Comparison of ENCODE assay signal across 1 cellular context in the genomic region with DNA sequence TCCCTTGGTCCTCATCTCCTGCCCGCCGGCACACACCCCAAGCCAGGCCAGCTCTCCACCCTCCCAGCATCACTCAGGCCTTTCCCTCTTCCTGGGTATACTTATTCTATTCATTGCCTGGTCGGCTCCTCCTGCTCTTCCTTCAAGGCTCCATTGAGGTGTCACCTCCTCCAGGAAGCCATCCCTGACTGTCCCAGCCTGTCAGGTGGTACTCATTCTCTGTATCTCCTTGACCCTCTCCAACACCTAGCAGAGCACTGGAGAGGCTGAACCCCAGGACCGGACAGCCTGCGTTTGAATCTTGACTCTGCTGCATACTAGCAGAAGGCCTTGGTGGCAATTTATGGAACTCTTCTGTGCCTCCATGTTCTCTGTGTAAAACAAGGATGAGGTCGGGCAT.
TF ChIP-seq lines count a peak whose summit lies in the region.

No MANE protein-coding gene starts in this region.

TF ChIP-seq in GM12878, 131 proteins besides CTCF, POLR2A, EP300 and RAD21:
- TF ChIP-seq BHLHE40 (IDR thresholded peaks at IDR 0.05; ENCODE audit: borderline replicate concordance in 1 of 2, low read depth in 2 of 2, low read length in 1 of 2): no peak
- TF ChIP-seq SREBF1 (IDR thresholded peaks at IDR 0.05; ENCODE audit: low read length): no peak
- TF ChIP-seq, protein P1, sequence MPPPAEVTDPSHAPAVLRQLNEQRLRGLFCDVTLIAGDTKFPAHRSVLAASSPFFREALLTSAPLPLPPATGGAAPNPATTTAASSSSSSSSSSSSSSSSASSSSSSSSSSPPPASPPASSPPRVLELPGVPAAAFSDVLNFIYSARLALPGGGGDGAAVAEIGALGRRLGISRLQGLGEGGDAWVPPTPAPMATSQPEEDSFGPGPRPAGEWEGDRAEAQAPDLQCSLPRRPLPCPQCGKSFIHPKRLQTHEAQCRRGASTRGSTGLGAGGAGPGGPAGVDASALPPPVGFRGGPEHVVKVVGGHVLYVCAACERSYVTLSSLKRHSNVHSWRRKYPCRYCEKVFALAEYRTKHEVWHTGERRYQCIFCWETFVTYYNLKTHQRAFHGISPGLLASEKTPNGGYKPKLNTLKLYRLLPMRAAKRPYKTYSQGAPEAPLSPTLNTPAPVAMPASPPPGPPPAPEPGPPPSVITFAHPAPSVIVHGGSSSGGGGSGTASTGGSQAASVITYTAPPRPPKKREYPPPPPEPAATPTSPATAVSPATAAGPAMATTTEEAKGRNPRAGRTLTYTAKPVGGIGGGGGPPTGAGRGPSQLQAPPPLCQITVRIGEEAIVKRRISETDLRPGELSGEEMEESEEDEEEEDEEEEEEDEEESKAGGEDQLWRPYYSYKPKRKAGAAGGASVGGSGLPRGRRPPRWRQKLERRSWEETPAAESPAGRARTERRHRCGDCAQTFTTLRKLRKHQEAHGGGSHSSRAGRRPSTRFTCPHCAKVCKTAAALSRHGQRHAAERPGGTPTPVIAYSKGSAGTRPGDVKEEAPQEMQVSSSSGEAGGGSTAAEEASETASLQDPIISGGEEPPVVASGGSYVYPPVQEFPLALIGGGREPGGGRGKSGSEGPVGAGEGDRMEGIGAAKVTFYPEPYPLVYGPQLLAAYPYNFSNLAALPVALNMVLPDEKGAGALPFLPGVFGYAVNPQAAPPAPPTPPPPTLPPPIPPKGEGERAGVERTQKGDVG (CRISPR knock-in tag; IDR thresholded peaks at IDR 0.05): no peak
- TF ChIP-seq, protein P2, sequence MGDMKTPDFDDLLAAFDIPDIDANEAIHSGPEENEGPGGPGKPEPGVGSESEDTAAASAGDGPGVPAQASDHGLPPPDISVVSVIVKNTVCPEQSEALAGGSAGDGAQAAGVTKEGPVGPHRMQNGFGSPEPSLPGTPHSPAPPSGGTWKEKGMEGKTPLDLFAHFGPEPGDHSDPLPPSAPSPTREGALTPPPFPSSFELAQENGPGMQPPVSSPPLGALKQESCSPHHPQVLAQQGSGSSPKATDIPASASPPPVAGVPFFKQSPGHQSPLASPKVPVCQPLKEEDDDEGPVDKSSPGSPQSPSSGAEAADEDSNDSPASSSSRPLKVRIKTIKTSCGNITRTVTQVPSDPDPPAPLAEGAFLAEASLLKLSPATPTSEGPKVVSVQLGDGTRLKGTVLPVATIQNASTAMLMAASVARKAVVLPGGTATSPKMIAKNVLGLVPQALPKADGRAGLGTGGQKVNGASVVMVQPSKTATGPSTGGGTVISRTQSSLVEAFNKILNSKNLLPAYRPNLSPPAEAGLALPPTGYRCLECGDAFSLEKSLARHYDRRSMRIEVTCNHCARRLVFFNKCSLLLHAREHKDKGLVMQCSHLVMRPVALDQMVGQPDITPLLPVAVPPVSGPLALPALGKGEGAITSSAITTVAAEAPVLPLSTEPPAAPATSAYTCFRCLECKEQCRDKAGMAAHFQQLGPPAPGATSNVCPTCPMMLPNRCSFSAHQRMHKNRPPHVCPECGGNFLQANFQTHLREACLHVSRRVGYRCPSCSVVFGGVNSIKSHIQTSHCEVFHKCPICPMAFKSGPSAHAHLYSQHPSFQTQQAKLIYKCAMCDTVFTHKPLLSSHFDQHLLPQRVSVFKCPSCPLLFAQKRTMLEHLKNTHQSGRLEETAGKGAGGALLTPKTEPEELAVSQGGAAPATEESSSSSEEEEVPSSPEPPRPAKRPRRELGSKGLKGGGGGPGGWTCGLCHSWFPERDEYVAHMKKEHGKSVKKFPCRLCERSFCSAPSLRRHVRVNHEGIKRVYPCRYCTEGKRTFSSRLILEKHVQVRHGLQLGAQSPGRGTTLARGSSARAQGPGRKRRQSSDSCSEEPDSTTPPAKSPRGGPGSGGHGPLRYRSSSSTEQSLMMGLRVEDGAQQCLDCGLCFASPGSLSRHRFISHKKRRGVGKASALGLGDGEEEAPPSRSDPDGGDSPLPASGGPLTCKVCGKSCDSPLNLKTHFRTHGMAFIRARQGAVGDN (IDR thresholded peaks at IDR 0.05): peak; percentile 50; the same call in 1 of the 2 replicates
- TF ChIP-seq SREBF2 (IDR thresholded peaks at IDR 0.05; ENCODE audit: low read length): no peak
- 0 out of 2 replicates have a peak, but pooled peaks have one; percentile 17 for TF ChIP-seq NBN (IDR thresholded peaks at IDR 0.05)
- TF ChIP-seq TCF12 (IDR thresholded peaks at IDR 0.05; ENCODE audit: low read depth, low read length): no peak
- TF ChIP-seq SMAD1 (IDR thresholded peaks at IDR 0.05; ENCODE audit: low read depth, partially characterized antibody): no peak
- TF ChIP-seq SMARCA5 (IDR thresholded peaks at IDR 0.05): peak; percentile 92
- no peak for TF ChIP-seq YY1 (IDR thresholded peaks at IDR 0.05; ENCODE audit: low read depth, low read length)
- TF ChIP-seq RFX5 (IDR thresholded peaks at IDR 0.05; ENCODE audit: low read depth, low read length): no peak
- TF ChIP-seq SMAD5 (IDR thresholded peaks at IDR 0.05; ENCODE audit: low read depth): no peak
- TF ChIP-seq ATF7 (IDR thresholded peaks at IDR 0.05; ENCODE audit: low read depth): no peak
- no peak for TF ChIP-seq ZBED1 (IDR thresholded peaks at IDR 0.05; ENCODE audit: borderline replicate concordance)
- no peak for TF ChIP-seq EZH2 (IDR thresholded peaks at IDR 0.05; ENCODE audit: borderline replicate concordance, control insufficient read depth, low read depth, low read length)
- TF ChIP-seq MYC (IDR thresholded peaks at IDR 0.05; ENCODE audit: insufficient read depth, insufficient read length, insufficient replicate concordance, low read length, severe bottlenecking): no peak
- TF ChIP-seq HDGF (IDR thresholded peaks at IDR 0.05): 0 out of 2 replicates have a peak, but pooled peaks have one; percentile 3
- TF ChIP-seq IRF3 (IDR thresholded peaks at IDR 0.05): no peak
- TF ChIP-seq NR2C1 (IDR thresholded peaks at IDR 0.05): no peak
- TF ChIP-seq ZBTB33 (IDR thresholded peaks at IDR 0.05): no peak
- 0 out of 2 replicates have a peak, but pooled peaks have one; percentile 19 for TF ChIP-seq ZNF217 (IDR thresholded peaks at IDR 0.05)
- TF ChIP-seq MTA3 (IDR thresholded peaks at IDR 0.05; ENCODE audit: borderline replicate concordance, low read length): 0 out of 2 replicates have a peak, but pooled peaks have one; percentile 19
- TF ChIP-seq GATAD2B (conservative IDR thresholded peaks at IDR 0.05; ENCODE audit: low read depth): no peak
- TF ChIP-seq HCFC1 (IDR thresholded peaks at IDR 0.05; ENCODE audit: low read length): no peak
